15 cellular contexts compared by ENCODE assay signal in genomic region chr20:62069741-62070216, GRCh38. TPM values are rescaled to one million over a fixed set of nuclear protein-coding genes. Genes with fewer than 3 reads are reported as not detected.
DNase-seq lines count a peak whose midpoint lies in the region; ATAC-seq and TF ChIP-seq lines count a peak whose summit lies in the region.
"Had no signal": no experiment of that assay in that cellular context is flagged by ENCODE, and none has a peak within 500 bp of the region (broad histone marks: within the 10 kb centered on the region; RNA-seq: fewer than 3 reads in every experiment).

No MANE protein-coding gene starts in this region.

- DNase-seq in EH (ENCODE audit: low read depth) (peak; percentile 86), PC-3 (peak; percentile 80), fibroblast of lung (ENCODE audit: low read depth in 2 of 2) (peak; percentile 56 to 79), posterior vena cava (ENCODE audit: low spot score) (peak; percentile 67), H4 (ENCODE audit: low spot score) (no peak), WERI-Rb-1 (no peak), GM10248 (ENCODE audit: extremely low spot score) (no peak)
- DNase-seq in activated naive CD8-positive, alpha-beta T cell treated with anti-CD3 and anti-CD28 coated beads, Interleukin-2, amount 50 U/mL, for 24 hours: no peak
- DNase-seq: activated T-cell treated with anti-CD3 and anti-CD28 coated beads, Interleukin-2, amount 50 U/mL, for 72 hours; C1 segment of cervical spinal cord; foreskin keratinocyte; GDM1 had no signal

- peak; percentile 61 for ATAC-seq in PC-3
- no peak for ATAC-seq in activated naive CD8-positive, alpha-beta T cell treated with anti-CD3 and anti-CD28 coated beads, Interleukin-2, amount 50 U/mL, for 24 hours
- ATAC-seq: activated T-cell treated with anti-CD3 and anti-CD28 coated beads, Interleukin-2, amount 50 U/mL, for 72 hours; foreskin keratinocyte; Panc1; WTC11 had no signal

- H3K27me3 ChIP-seq in PC-3 (ENCODE audit: low read length) (no peaks in the 10 kb centered on the region), fibroblast of lung (ENCODE audit: control insufficient read depth, insufficient read depth, low read length) (no peaks in the 10 kb centered on the region), WERI-Rb-1 (ENCODE audit: insufficient read depth, low read depth, severe bottlenecking) (no peaks in the 10 kb centered on the region)
- H3K27me3 ChIP-seq: cardiac muscle cell, foreskin keratinocyte had no signal

- H3K4me2 ChIP-seq in PC-3 (ENCODE audit: low read length) (peak overlapping the region; percentile 27; the same call in 1 of the 2 replicates), fibroblast of lung (ENCODE audit: extremely low read depth, insufficient read depth, low read length) (no peak overlapping the region)

- H3F3A ChIP-seq in PC-3 (ENCODE audit: low read length, unreplicated experiment): no peaks in the 10 kb centered on the region

- H3K9ac ChIP-seq in PC-3 (ENCODE audit: low read length) (no peak overlapping the region), fibroblast of lung (ENCODE audit: insufficient read depth, low read length) (no peak overlapping the region)

- no peaks in the 10 kb centered on the region for H3K27me3 Mint-ChIP-seq in activated naive CD8-positive, alpha-beta T cell treated with anti-CD3 and anti-CD28 coated beads, Interleukin-2, amount 50 U/mL, for 24 hours

- H4K20me1 ChIP-seq in PC-3 (ENCODE audit: low read length): no peaks in the 10 kb centered on the region
- no peaks in the 10 kb centered on the region for H4K20me1 ChIP-seq in fibroblast of lung (ENCODE audit: control insufficient read depth, extremely low read depth, insufficient read depth, low read length)

- no peaks in the 10 kb centered on the region for H3K9me2 ChIP-seq in PC-3 (replicated peaks; ENCODE audit: low read length)

- no peaks in the 10 kb centered on the region for H3K79me2 ChIP-seq in PC-3 (ENCODE audit: low read length)
- no peaks in the 10 kb centered on the region for H3K79me2 ChIP-seq in fibroblast of lung (ENCODE audit: control insufficient read depth, insufficient read depth, low read length)

- H3K36me3 Mint-ChIP-seq in activated naive CD8-positive, alpha-beta T cell treated with anti-CD3 and anti-CD28 coated beads, Interleukin-2, amount 50 U/mL, for 24 hours (ENCODE audit: low read depth): peaks cover 2% of the 10 kb centered on the region

- POLR2A ChIA-PET in PC-3 (lab: Charles Lee; ENCODE audit: unreplicated experiment): no interaction called here
- POLR2A ChIA-PET in GM10248 (lab: Yijun Ruan, JAX): no interaction called here

- no peak overlapping the region for H3K27ac Mint-ChIP-seq in activated naive CD8-positive, alpha-beta T cell treated with anti-CD3 and anti-CD28 coated beads, Interleukin-2, amount 50 U/mL, for 24 hours
- H3K27ac Mint-ChIP-seq: activated T-cell treated with anti-CD3 and anti-CD28 coated beads, Interleukin-2, amount 50 U/mL, for 72 hours; WTC11 had no signal

- intact Hi-C loops in PC-3 (cut with micrococcal nuclease) (loop anchor here (10.0 kb wide), 1 partner anchor 55 kb away; no protein-coding TSS in a partner anchor), posterior vena cava (cut with DNase I) (loop anchor here (5.0 kb wide), 1 partner anchor 53 kb away; the partner anchor contains the start of gene LSM14B (in 2 of the 2))

- peaks cover 20% of the 10 kb centered on the region for H3K4me1 Mint-ChIP-seq in activated naive CD8-positive, alpha-beta T cell treated with anti-CD3 and anti-CD28 coated beads, Interleukin-2, amount 50 U/mL, for 24 hours

- H3K9me3 ChIP-seq in PC-3 (ENCODE audit: low read length) (peaks cover 5% of the 10 kb centered on the region; the same call in 1 of the 2 replicates), fibroblast of lung (ENCODE audit: control insufficient read depth, insufficient read depth, low read depth, low read length) (no peaks in the 10 kb centered on the region), WERI-Rb-1 (ENCODE audit: severe bottlenecking) (peaks cover 7% of the 10 kb centered on the region)

- no peaks in the 10 kb centered on the region for H3K36me3 ChIP-seq in PC-3 (ENCODE audit: low read depth, low read length)
- no peaks in the 10 kb centered on the region for H3K36me3 ChIP-seq in fibroblast of lung (ENCODE audit: control insufficient read depth, insufficient read depth, low read length)
- peaks cover 2% of the 10 kb centered on the region; the same call in 1 of the 2 replicates for H3K36me3 ChIP-seq in WERI-Rb-1
- H3K36me3 ChIP-seq: cardiac muscle cell had no signal

- peaks cover 16% of the 10 kb centered on the region for H3K9me3 Mint-ChIP-seq in activated naive CD8-positive, alpha-beta T cell treated with anti-CD3 and anti-CD28 coated beads, Interleukin-2, amount 50 U/mL, for 24 hours

- no TSS peak for BruUV-seq in PC-3 (replicated peaks; lab: Mats Ljungman, UMichigan)

- peaks cover 20% of the 10 kb centered on the region for H3K4me1 ChIP-seq in PC-3 (ENCODE audit: insufficient read depth, low read length)
- H3K4me1 ChIP-seq in fibroblast of lung (ENCODE audit: control insufficient read depth, extremely low read depth, insufficient read depth, low read length): peaks cover 6% of the 10 kb centered on the region
- H3K4me1 ChIP-seq: foreskin keratinocyte had no signal

- no peak overlapping the region for H3K4me3 ChIP-seq in PC-3 (ENCODE audit: low read length)
- no peak overlapping the region for H3K4me3 ChIP-seq in fibroblast of lung (replicated peaks in 1 of 4; ENCODE audit: control extremely low read depth in 1 of 4, insufficient read depth in 1 of 4, low read depth in 3 of 4, low read length in 4 of 4)
- H3K4me3 ChIP-seq in WERI-Rb-1 (ENCODE audit: low read depth, low read length): no peak overlapping the region
- H3K4me3 ChIP-seq: cardiac muscle cell had no signal

- no peak overlapping the region for H3K27ac ChIP-seq in PC-3 (ENCODE audit: low read length)
- no peak overlapping the region for H3K27ac ChIP-seq in fibroblast of lung (ENCODE audit: insufficient read depth, low read length)
- no peak overlapping the region for H3K27ac ChIP-seq in WERI-Rb-1
- H3K27ac ChIP-seq: cardiac muscle cell, foreskin keratinocyte had no signal

- CTCF ChIA-PET in PC-3 (lab: Charles Lee) (interaction anchor here (0.7 kb wide), 1 partner anchor 18 kb away, joined by 3 read pairs; no protein-coding TSS in a partner anchor), GM10248 (lab: Yijun Ruan, JAX) (interaction anchor here (1.1 to 1.2 kb wide), 2 partner anchors 10 kb away, joined by 3 read pairs; no protein-coding TSS in a partner anchor)

- 0 out of 2 replicates have a peak overlapping the region, but pooled peaks have one; percentile 0 for H2AFZ ChIP-seq in PC-3 (ENCODE audit: low read length)
- no peak overlapping the region for H2AFZ ChIP-seq in fibroblast of lung (ENCODE audit: low read length)

- H3K4me3 Mint-ChIP-seq in activated naive CD8-positive, alpha-beta T cell treated with anti-CD3 and anti-CD28 coated beads, Interleukin-2, amount 50 U/mL, for 24 hours: no peak overlapping the region
- H3K4me3 Mint-ChIP-seq: activated T-cell treated with anti-CD3 and anti-CD28 coated beads, Interleukin-2, amount 50 U/mL, for 72 hours; WTC11 had no signal

- TF ChIP-seq CTCF in PC-3 (conservative IDR thresholded peaks at IDR 0.05; ENCODE audit: low read depth, low read length): no peak
- TF ChIP-seq CTCF in fibroblast of lung (conservative IDR thresholded peaks at IDR 0.05 in 1 of 2, IDR thresholded peaks at IDR 0.05 in 1 of 2; ENCODE audit: low read depth in 1 of 2, low read length in 2 of 2): no peak
- TF ChIP-seq CTCF in WERI-Rb-1 (IDR thresholded peaks at IDR 0.05; ENCODE audit: low read depth, low read length): no peak
- no peak for TF ChIP-seq CTCF in GM10248 (IDR thresholded peaks at IDR 0.05; ENCODE audit: control extremely low read depth, extremely low read depth, low read depth, missing control alignments)

RNA-seq across cellular contexts. Expression of gene TAF4, which starts 4.1 kb away (rescaled TPM):
- 9.6 and 15.1 TPM in 2 replicates for total RNA-seq in PC-3 (2014; rRNA removed)
- 2.8 and 3.0 TPM in 2 replicates for total RNA-seq in fibroblast of lung
- polyA plus RNA-seq in fibroblast of lung: 2.6 and 4.2 TPM in 2 replicates
- polyA plus RNA-seq in fibroblast of lung (2012): 4.3 and 7.5 TPM in 2 replicates
- polyA minus RNA-seq in fibroblast of lung (ENCODE audit: low replicate concordance): 2.0 and 8.6 TPM in 2 replicates
- 10 to 100 TPM in 1 of 2 donors, 1 to 10 TPM in 1; 8.8 to 11.4 TPM for total RNA-seq in posterior vena cava
- total RNA-seq in H4 (2014; rRNA removed; shearing (Covaris generic)): 2.0 and 4.9 TPM in 2 replicates

RNA-seq across cellular contexts. Expression of gene LSM14B, which starts 52.5 kb away (rescaled TPM):
- 50.1 and 51.8 TPM in 2 replicates for total RNA-seq in PC-3 (2014; rRNA removed)
- 46.7 and 48.7 TPM in 2 replicates for total RNA-seq in fibroblast of lung
- polyA plus RNA-seq in fibroblast of lung: 20.2 and 24.7 TPM in 2 replicates
- 32.4 and 34.4 TPM in 2 replicates for polyA plus RNA-seq in fibroblast of lung (2012)
- polyA minus RNA-seq in fibroblast of lung (ENCODE audit: low replicate concordance): 27.2 and 30.0 TPM in 2 replicates
- total RNA-seq in posterior vena cava: 10 to 100 TPM; 24.4 to 26.3 TPM
- 29.3 and 36.7 TPM in 2 replicates for total RNA-seq in H4 (2014; rRNA removed; shearing (Covaris generic))

Comparison
In these comparisons a context has a peak if more than half of its experiments do, and no peak if none do; other contexts are left out.
1. DNase-seq: peak in EH (single experiment), PC-3 (single experiment), fibroblast of lung (2 of 2) and posterior vena cava (single experiment); none in H4 (single experiment), WERI-Rb-1 (single experiment), activated naive CD8-positive, alpha-beta T cell treated with anti-CD3 and anti-CD28 coated beads, Interleukin-2, amount 50 U/mL, for 24 hours (single experiment) and GM10248 (single experiment).